ENCODE assay signal across 1 cellular context in the genomic region with DNA sequence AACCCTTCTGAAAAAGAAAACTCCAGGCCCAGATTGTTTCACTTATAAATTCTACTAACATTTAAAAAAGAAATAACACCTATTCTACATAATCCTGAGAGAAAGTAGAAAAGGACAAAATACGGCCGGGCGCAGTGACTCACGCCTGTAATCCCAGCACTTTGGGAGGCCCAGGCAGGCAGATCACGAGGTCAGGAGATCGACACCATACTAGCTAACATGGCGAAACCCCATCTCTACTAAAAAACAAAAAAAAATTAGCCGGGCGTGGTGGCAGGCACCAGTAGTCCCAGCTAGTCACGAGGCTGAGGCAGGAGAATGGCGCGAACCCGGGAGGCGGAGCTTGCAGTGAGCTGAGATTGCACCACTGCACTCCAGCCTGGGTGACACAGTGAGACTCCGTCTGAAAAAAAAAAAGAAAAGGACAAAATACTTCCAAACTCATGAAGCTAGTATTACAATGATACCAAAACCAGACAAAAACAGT.
A peak's percentile ranks its signal among the peaks of the same experiment; 100 is the strongest.
TF ChIP-seq lines count a peak whose summit lies in the region.
"Not testable (repeated sequence)": the region's sequence is repeated elsewhere in the genome, so short reads cannot be mapped to it uniquely, and the experiment has no call there.

No MANE protein-coding gene starts in this region.

TF ChIP-seq in K562, 482 proteins besides CTCF, POLR2A, EP300 and RAD21 (continued from another document and continues in another):
- TF ChIP-seq, protein P1, sequence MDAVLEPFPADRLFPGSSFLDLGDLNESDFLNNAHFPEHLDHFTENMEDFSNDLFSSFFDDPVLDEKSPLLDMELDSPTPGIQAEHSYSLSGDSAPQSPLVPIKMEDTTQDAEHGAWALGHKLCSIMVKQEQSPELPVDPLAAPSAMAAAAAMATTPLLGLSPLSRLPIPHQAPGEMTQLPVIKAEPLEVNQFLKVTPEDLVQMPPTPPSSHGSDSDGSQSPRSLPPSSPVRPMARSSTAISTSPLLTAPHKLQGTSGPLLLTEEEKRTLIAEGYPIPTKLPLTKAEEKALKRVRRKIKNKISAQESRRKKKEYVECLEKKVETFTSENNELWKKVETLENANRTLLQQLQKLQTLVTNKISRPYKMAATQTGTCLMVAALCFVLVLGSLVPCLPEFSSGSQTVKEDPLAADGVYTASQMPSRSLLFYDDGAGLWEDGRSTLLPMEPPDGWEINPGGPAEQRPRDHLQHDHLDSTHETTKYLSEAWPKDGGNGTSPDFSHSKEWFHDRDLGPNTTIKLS (IDR thresholded peaks at IDR 0.05; ENCODE audit: borderline replicate concordance, low read depth): peak; percentile 48; the same call in 1 of the 2 replicates
- TF ChIP-seq ZNF175 (CRISPR knock-in tag; IDR thresholded peaks at IDR 0.05; ENCODE audit: low read depth) (peak; percentile 52; the same call in 1 of the 2 replicates), BHLHE40 (IDR thresholded peaks at IDR 0.05; ENCODE audit: low read length) (peak; percentile 68), ZNF584 (CRISPR knock-in tag; IDR thresholded peaks at IDR 0.05; ENCODE audit: low read depth) (peak; percentile 30; the same call in 1 of the 2 replicates), POLR2B (IDR thresholded peaks at IDR 0.05; ENCODE audit: low read depth, partially characterized antibody) (peak; percentile 80), PHF21A (IDR thresholded peaks at IDR 0.05; ENCODE audit: borderline replicate concordance, low read depth) (peak; percentile 93; the same call in 1 of the 2 replicates), POLR2H (tag; IDR thresholded peaks at IDR 0.05; ENCODE audit: low read depth) (peak; percentile 93), ATF1 (tag; IDR thresholded peaks at IDR 0.05) (peak; percentile 54), KDM1A (IDR thresholded peaks at IDR 0.05) (peak; percentile 73 to 79), TAF1 (IDR thresholded peaks at IDR 0.05; ENCODE audit: control insufficient read depth, extremely low read depth, insufficient read depth, low read length, severe bottlenecking) (peak; percentile 57), HDGF (IDR thresholded peaks at IDR 0.05) (peak; percentile 56; the same call in 1 of the 2 replicates), JUND (IDR thresholded peaks at IDR 0.05; ENCODE audit: borderline replicate concordance, low read depth, low read length) (peak; percentile 83), DMBX1 (CRISPR knock-in tag; IDR thresholded peaks at IDR 0.05; ENCODE audit: borderline replicate concordance) (0 out of 2 replicates have a peak, but pooled peaks have one; percentile 44), HDAC1 (IDR thresholded peaks at IDR 0.05) (peak in 1 of 2 experiments; percentile 81; a peak in 2 of 4 replicates), TEAD4 (IDR thresholded peaks at IDR 0.05; ENCODE audit: low read length) (0 out of 2 replicates have a peak, but pooled peaks have one; percentile 34), HDAC2 (IDR thresholded peaks at IDR 0.05) (peak; percentile 87), EHMT2 (IDR thresholded peaks at IDR 0.05) (peak; percentile 75), TBP (optimal IDR thresholded peaks at IDR 0.05; ENCODE audit: low read depth, low read length) (peak; percentile 32), POLR2G (IDR thresholded peaks at IDR 0.05; ENCODE audit: low read depth, low read length) (peak; percentile 43), SMARCC2 (IDR thresholded peaks at IDR 0.05; ENCODE audit: low read depth) (0 out of 2 replicates have a peak, but pooled peaks have one; percentile 73), POLR2AphosphoS5 (IDR thresholded peaks at IDR 0.05; ENCODE audit: control insufficient read depth, insufficient read depth, low read depth, low read length) (0 out of 2 replicates have a peak, but pooled peaks have one; percentile 42), CEBPG (CRISPR knock-in tag; IDR thresholded peaks at IDR 0.05) (peak; percentile 73), CEBPG (tag; conservative IDR thresholded peaks at IDR 0.05 in 1 of 2, IDR thresholded peaks at IDR 0.05 in 1 of 2) (peak; percentile 73 to 93), CXXC5 (CRISPR knock-in tag; IDR thresholded peaks at IDR 0.05) (peak; percentile 66), RBFOX2 (IDR thresholded peaks at IDR 0.05; ENCODE audit: low read depth, low read length) (peak; percentile 43; the same call in 1 of the 2 replicates)
- TF ChIP-seq, protein P2, sequence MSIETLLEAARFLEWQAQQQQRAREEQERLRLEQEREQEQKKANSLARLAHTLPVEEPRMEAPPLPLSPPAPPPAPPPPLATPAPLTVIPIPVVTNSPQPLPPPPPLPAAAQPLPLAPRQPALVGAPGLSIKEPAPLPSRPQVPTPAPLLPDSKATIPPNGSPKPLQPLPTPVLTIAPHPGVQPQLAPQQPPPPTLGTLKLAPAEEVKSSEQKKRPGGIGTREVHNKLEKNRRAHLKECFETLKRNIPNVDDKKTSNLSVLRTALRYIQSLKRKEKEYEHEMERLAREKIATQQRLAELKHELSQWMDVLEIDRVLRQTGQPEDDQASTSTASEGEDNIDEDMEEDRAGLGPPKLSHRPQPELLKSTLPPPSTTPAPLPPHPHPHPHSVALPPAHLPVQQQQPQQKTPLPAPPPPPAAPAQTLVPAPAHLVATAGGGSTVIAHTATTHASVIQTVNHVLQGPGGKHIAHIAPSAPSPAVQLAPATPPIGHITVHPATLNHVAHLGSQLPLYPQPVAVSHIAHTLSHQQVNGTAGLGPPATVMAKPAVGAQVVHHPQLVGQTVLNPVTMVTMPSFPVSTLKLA (conservative IDR thresholded peaks at IDR 0.05): peak; percentile 75 to 83
- TF ChIP-seq, protein P3, sequence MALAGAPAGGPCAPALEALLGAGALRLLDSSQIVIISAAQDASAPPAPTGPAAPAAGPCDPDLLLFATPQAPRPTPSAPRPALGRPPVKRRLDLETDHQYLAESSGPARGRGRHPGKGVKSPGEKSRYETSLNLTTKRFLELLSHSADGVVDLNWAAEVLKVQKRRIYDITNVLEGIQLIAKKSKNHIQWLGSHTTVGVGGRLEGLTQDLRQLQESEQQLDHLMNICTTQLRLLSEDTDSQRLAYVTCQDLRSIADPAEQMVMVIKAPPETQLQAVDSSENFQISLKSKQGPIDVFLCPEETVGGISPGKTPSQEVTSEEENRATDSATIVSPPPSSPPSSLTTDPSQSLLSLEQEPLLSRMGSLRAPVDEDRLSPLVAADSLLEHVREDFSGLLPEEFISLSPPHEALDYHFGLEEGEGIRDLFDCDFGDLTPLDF (CRISPR knock-in tag; IDR thresholded peaks at IDR 0.05): peak; percentile 74; the same call in 1 of the 2 replicates
- TF ChIP-seq, protein P4, sequence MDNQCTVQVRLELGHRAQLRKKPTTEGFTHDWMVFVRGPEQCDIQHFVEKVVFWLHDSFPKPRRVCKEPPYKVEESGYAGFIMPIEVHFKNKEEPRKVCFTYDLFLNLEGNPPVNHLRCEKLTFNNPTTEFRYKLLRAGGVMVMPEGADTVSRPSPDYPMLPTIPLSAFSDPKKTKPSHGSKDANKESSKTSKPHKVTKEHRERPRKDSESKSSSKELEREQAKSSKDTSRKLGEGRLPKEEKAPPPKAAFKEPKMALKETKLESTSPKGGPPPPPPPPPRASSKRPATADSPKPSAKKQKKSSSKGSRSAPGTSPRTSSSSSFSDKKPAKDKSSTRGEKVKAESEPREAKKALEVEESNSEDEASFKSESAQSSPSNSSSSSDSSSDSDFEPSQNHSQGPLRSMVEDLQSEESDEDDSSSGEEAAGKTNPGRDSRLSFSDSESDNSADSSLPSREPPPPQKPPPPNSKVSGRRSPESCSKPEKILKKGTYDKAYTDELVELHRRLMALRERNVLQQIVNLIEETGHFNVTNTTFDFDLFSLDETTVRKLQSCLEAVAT (IDR thresholded peaks at IDR 0.05): peak in 1 of 2 experiments; percentile 59; a peak in 2 of 4 replicates
- not testable (repeated sequence) for TF ChIP-seq ATF1 (CRISPR knock-in tag; IDR thresholded peaks at IDR 0.05); JUND (tag; IDR thresholded peaks at IDR 0.05; ENCODE audit: borderline replicate concordance, low read depth, low read length); TEAD4 (CRISPR knock-in tag; IDR thresholded peaks at IDR 0.05; ENCODE audit: borderline replicate concordance)
- TF ChIP-seq, protein P5, sequence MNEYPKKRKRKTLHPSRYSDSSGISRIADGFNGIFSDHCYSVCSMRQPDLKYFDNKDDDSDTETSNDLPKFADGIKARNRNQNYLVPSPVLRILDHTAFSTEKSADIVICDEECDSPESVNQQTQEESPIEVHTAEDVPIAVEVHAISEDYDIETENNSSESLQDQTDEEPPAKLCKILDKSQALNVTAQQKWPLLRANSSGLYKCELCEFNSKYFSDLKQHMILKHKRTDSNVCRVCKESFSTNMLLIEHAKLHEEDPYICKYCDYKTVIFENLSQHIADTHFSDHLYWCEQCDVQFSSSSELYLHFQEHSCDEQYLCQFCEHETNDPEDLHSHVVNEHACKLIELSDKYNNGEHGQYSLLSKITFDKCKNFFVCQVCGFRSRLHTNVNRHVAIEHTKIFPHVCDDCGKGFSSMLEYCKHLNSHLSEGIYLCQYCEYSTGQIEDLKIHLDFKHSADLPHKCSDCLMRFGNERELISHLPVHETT (CRISPR knock-in tag; conservative IDR thresholded peaks at IDR 0.05 in 1 of 2, IDR thresholded peaks at IDR 0.05 in 1 of 2): 0 out of 4 replicates have a peak, but pooled peaks of 1 of the 2 experiments have one; percentile 44
- TF ChIP-seq, protein P6, sequence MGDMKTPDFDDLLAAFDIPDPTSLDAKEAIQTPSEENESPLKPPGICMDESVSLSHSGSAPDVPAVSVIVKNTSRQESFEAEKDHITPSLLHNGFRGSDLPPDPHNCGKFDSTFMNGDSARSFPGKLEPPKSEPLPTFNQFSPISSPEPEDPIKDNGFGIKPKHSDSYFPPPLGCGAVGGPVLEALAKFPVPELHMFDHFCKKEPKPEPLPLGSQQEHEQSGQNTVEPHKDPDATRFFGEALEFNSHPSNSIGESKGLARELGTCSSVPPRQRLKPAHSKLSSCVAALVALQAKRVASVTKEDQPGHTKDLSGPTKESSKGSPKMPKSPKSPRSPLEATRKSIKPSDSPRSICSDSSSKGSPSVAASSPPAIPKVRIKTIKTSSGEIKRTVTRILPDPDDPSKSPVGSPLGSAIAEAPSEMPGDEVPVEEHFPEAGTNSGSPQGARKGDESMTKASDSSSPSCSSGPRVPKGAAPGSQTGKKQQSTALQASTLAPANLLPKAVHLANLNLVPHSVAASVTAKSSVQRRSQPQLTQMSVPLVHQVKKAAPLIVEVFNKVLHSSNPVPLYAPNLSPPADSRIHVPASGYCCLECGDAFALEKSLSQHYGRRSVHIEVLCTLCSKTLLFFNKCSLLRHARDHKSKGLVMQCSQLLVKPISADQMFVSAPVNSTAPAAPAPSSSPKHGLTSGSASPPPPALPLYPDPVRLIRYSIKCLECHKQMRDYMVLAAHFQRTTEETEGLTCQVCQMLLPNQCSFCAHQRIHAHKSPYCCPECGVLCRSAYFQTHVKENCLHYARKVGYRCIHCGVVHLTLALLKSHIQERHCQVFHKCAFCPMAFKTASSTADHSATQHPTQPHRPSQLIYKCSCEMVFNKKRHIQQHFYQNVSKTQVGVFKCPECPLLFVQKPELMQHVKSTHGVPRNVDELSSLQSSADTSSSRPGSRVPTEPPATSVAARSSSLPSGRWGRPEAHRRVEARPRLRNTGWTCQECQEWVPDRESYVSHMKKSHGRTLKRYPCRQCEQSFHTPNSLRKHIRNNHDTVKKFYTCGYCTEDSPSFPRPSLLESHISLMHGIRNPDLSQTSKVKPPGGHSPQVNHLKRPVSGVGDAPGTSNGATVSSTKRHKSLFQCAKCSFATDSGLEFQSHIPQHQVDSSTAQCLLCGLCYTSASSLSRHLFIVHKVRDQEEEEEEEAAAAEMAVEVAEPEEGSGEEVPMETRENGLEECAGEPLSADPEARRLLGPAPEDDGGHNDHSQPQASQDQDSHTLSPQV (IDR thresholded peaks at IDR 0.05): peak; percentile 44; the same call in 1 of the 2 replicates
- TF ChIP-seq, protein P7, sequence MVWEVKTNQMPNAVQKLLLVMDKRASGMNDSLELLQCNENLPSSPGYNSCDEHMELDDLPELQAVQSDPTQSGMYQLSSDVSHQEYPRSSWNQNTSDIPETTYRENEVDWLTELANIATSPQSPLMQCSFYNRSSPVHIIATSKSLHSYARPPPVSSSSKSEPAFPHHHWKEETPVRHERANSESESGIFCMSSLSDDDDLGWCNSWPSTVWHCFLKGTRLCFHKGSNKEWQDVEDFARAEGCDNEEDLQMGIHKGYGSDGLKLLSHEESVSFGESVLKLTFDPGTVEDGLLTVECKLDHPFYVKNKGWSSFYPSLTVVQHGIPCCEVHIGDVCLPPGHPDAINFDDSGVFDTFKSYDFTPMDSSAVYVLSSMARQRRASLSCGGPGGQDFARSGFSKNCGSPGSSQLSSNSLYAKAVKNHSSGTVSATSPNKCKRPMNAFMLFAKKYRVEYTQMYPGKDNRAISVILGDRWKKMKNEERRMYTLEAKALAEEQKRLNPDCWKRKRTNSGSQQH (CRISPR knock-in tag; IDR thresholded peaks at IDR 0.05): 0 out of 2 replicates have a peak, but pooled peaks have one; percentile 49
- TF ChIP-seq, protein P8, sequence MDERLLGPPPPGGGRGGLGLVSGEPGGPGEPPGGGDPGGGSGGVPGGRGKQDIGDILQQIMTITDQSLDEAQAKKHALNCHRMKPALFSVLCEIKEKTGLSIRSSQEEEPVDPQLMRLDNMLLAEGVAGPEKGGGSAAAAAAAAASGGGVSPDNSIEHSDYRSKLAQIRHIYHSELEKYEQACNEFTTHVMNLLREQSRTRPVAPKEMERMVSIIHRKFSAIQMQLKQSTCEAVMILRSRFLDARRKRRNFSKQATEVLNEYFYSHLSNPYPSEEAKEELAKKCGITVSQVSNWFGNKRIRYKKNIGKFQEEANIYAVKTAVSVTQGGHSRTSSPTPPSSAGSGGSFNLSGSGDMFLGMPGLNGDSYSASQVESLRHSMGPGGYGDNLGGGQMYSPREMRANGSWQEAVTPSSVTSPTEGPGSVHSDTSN (CRISPR knock-in tag; IDR thresholded peaks at IDR 0.05; ENCODE audit: low read depth): not testable (repeated sequence)
- TF ChIP-seq, protein P8 (tag; conservative IDR thresholded peaks at IDR 0.05; ENCODE audit: low read depth): peak; percentile 42; the same call in 1 of the 2 replicates
- TF ChIP-seq, protein P9, sequence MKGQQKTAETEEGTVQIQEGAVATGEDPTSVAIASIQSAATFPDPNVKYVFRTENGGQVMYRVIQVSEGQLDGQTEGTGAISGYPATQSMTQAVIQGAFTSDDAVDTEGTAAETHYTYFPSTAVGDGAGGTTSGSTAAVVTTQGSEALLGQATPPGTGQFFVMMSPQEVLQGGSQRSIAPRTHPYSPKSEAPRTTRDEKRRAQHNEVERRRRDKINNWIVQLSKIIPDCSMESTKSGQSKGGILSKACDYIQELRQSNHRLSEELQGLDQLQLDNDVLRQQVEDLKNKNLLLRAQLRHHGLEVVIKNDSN (CRISPR knock-in tag; IDR thresholded peaks at IDR 0.05): peak; percentile 69
- TF ChIP-seq, protein P10, sequence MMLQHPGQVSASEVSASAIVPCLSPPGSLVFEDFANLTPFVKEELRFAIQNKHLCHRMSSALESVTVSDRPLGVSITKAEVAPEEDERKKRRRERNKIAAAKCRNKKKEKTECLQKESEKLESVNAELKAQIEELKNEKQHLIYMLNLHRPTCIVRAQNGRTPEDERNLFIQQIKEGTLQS (IDR thresholded peaks at IDR 0.05): peak; percentile 83
- TF ChIP-seq, protein P10 (CRISPR knock-in tag; conservative IDR thresholded peaks at IDR 0.05): 0 out of 2 replicates have a peak, but pooled peaks have one; percentile 48
